In the genomic region with DNA sequence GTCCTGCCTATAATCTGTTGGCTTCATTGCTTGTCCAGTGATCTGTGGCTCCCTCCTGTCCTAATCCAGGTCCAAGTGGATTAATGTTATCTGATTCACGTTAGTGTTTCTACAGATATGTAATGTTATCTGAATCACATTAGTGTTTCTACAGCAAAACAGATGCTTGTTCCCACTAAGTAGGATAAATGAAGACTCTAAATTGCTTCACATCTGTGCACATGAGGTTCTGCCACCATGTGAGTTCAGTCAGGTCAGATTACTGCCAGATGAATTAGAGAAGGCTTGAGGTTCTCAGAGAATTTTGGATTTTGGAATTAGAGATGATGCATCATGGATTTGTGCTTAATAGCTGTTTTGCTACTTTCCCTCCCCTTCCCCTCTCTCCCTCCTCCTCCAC, we compare ENCODE assay signal across 20 cellular contexts. TPM values are rescaled to one million over a fixed set of nuclear protein-coding genes. Genes with fewer than 3 reads are reported as not detected.
DNase-seq lines count a peak whose midpoint lies in the region; TF ChIP-seq lines count a peak whose summit lies in the region.
"Had no signal": no experiment of that assay in that cellular context is flagged by ENCODE, and none has a peak within 500 bp of the region (broad histone marks: within the 10 kb centered on the region; RNA-seq: fewer than 3 reads in every experiment).

No MANE protein-coding gene starts in this region.

- intact Hi-C loops in cardiac septum (cut with DNase I), result no loop called here

- peaks cover 0 to 20% of the 10 kb centered on the region in 2 experiments; a peak in 1 of 4 replicates for H3K4me1 ChIP-seq in SK-N-SH (ENCODE audit: control insufficient read depth in 1 of 2, insufficient read depth in 2 of 2, low read depth in 1 of 2, low read length in 1 of 2)

- CTCF ChIA-PET in SK-N-SH (lab: Yijun Ruan, JAX), result interaction anchor here (0.6 kb wide), 1 partner anchor 52 kb away, joined by 3 read pairs; no protein-coding TSS in a partner anchor

- 26% methylated on average over 1 of the region's 1 CpG for WGBS in SK-N-SH (ENCODE audit: low lambda C conversion rate)

- H3K9ac ChIP-seq in SK-N-SH, result no peak overlapping the region

- no peaks in the 10 kb centered on the region for H4K20me1 ChIP-seq in SK-N-SH (ENCODE audit: insufficient read depth)

- POLR2A ChIA-PET in SK-N-SH (lab: Yijun Ruan, JAX), result no interaction called here

- H3K9me3 ChIP-seq in SK-N-SH, result no peaks in the 10 kb centered on the region
- H3K9me3 ChIP-seq: BE2C had no signal

- H3K4me2 ChIP-seq in SK-N-SH, result no peak overlapping the region

- H3K36me3 ChIP-seq in SK-N-SH (replicated peaks in 1 of 2; ENCODE audit: control insufficient read depth in 1 of 2, insufficient read depth in 2 of 2, low read length in 1 of 2), result no peaks in the 10 kb centered on the region
- H3K36me3 ChIP-seq: BE2C had no signal

- peaks cover 3% of the 10 kb centered on the region for H3F3A ChIP-seq in SK-N-SH (replicated peaks; ENCODE audit: insufficient read depth)

- no peak; the same call in 1 of the 2 replicates for TF ChIP-seq RAD21 in SK-N-SH (IDR thresholded peaks at IDR 0.05; ENCODE audit: low read length)

- no peaks in the 10 kb centered on the region for H3K9me2 ChIP-seq in SK-N-SH

- 0 out of 2 replicates have a peak, but pooled peaks cover 4% of the 10 kb centered on the region for H3K79me2 ChIP-seq in SK-N-SH (ENCODE audit: insufficient read depth)

- no peak overlapping the region for H2AFZ ChIP-seq in SK-N-SH (ENCODE audit: low read depth)

- peak; percentile 61 for DNase-seq in AG10803 (ENCODE audit: low read depth)
- DNase-seq in NCI-H1694 treated with DMSO at 0.1 percent for 48 hours (lab: John Stamatoyannopoulos, UW), result peak; percentile 33
- DNase-seq in SK-N-SH, result peak; percentile 69
- peak; percentile 45 to 77 for DNase-seq in foreskin fibroblast
- DNase-seq in cardiac septum (ENCODE audit: low spot score), result no peak
- no peak for DNase-seq in mucosa of gallbladder (ENCODE audit: low spot score)
- DNase-seq in stimulated activated CD4-positive, alpha-beta T cell treated with anti-CD3 and anti-CD28 coated beads, Interleukin-15, amount 100 ng/mL, for 24 hours, result no peak
- no peak for DNase-seq in ecto neural progenitor cell (ENCODE audit: low spot score)
- DNase-seq: BE2C; CD4-positive, CD25-positive, alpha-beta regulatory T cell; DMS79; NCI-H1417 treated with DMSO at 0.1 percent for 48 hours; NCI-H2029; NCI-H446 treated with DMSO at 0.1 percent for 48 hours; NCI-H748 treated with DMSO at 0.1 percent for 48 hours; OCI-M1; Right ventricle myocardium superior; T-cell had no signal

- no peaks in the 10 kb centered on the region for H3K27me3 ChIP-seq in SK-N-SH (ENCODE audit: insufficient read depth)
- H3K27me3 ChIP-seq: BE2C had no signal

- H3K4me3 ChIP-seq in AG10803 (ENCODE audit: low read length) (no peak overlapping the region), SK-N-SH (ENCODE audit: low read depth in 2 of 2, low read length in 1 of 2) (no peak overlapping the region), foreskin fibroblast (ENCODE audit: low read depth in 1 of 2, low read length in 2 of 2) (no peak overlapping the region)
- H3K4me3 ChIP-seq: SK-N-MC had no signal

- H3K27ac ChIP-seq in SK-N-SH (ENCODE audit: low read depth in 2 of 2, low read length in 1 of 2), result no peak overlapping the region
- H3K27ac ChIP-seq: 22Rv1, SK-N-MC had no signal

- peak in 1 of 2 experiments; percentile 86; a peak in 2 of 4 replicates for TF ChIP-seq EP300 in SK-N-SH (IDR thresholded peaks at IDR 0.05; ENCODE audit: borderline replicate concordance in 1 of 2, low read depth in 1 of 2, low read length in 1 of 2)

- TF ChIP-seq CTCF in AG10803 (conservative IDR thresholded peaks at IDR 0.05; ENCODE audit: low read length) (no peak), SK-N-SH (IDR thresholded peaks at IDR 0.05) (no peak), foreskin fibroblast (IDR thresholded peaks at IDR 0.05; ENCODE audit: low read depth, low read length) (no peak)

TF ChIP-seq in SK-N-SH, 30 proteins besides CTCF, POLR2A, EP300 and RAD21:
- TF ChIP-seq, protein P1, sequence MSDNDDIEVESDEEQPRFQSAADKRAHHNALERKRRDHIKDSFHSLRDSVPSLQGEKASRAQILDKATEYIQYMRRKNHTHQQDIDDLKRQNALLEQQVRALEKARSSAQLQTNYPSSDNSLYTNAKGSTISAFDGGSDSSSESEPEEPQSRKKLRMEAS (IDR thresholded peaks at IDR 0.05; ENCODE audit: low read depth), result no peak
- TF ChIP-seq NRF1 (IDR thresholded peaks at IDR 0.05; ENCODE audit: low read depth, low read length) (no peak), CHD2 (IDR thresholded peaks at IDR 0.05; ENCODE audit: low read length, partially characterized antibody) (peak; percentile 53), RXRA (IDR thresholded peaks at IDR 0.05; ENCODE audit: borderline replicate concordance, low read depth) (no peak), USF1 (IDR thresholded peaks at IDR 0.05; ENCODE audit: borderline replicate concordance, low read depth) (no peak), GATA2 (CRISPR knock-in tag; IDR thresholded peaks at IDR 0.05) (peak; percentile 91), MXI1 (IDR thresholded peaks at IDR 0.05; ENCODE audit: low read depth, low read length) (peak; percentile 59; the same call in 1 of the 2 replicates), YY1 (IDR thresholded peaks at IDR 0.05; ENCODE audit: low read depth) (no peak), SIN3A (IDR thresholded peaks at IDR 0.05; ENCODE audit: borderline replicate concordance, low read depth, low read length) (no peak), RCOR1 (IDR thresholded peaks at IDR 0.05; ENCODE audit: low read length) (peak; percentile 99), TEAD4 (IDR thresholded peaks at IDR 0.05; ENCODE audit: borderline replicate concordance, insufficient read depth) (no peak)
- TF ChIP-seq, protein P2, sequence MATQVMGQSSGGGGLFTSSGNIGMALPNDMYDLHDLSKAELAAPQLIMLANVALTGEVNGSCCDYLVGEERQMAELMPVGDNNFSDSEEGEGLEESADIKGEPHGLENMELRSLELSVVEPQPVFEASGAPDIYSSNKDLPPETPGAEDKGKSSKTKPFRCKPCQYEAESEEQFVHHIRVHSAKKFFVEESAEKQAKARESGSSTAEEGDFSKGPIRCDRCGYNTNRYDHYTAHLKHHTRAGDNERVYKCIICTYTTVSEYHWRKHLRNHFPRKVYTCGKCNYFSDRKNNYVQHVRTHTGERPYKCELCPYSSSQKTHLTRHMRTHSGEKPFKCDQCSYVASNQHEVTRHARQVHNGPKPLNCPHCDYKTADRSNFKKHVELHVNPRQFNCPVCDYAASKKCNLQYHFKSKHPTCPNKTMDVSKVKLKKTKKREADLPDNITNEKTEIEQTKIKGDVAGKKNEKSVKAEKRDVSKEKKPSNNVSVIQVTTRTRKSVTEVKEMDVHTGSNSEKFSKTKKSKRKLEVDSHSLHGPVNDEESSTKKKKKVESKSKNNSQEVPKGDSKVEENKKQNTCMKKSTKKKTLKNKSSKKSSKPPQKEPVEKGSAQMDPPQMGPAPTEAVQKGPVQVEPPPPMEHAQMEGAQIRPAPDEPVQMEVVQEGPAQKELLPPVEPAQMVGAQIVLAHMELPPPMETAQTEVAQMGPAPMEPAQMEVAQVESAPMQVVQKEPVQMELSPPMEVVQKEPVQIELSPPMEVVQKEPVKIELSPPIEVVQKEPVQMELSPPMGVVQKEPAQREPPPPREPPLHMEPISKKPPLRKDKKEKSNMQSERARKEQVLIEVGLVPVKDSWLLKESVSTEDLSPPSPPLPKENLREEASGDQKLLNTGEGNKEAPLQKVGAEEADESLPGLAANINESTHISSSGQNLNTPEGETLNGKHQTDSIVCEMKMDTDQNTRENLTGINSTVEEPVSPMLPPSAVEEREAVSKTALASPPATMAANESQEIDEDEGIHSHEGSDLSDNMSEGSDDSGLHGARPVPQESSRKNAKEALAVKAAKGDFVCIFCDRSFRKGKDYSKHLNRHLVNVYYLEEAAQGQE (IDR thresholded peaks at IDR 0.05; ENCODE audit: low read depth, low read length), result no peak

RNA-seq across cellular contexts. Expression of gene DISC1, which starts 13.2 kb away (rescaled TPM):
- polyA plus RNA-seq in SK-N-SH (2012; rRNA removed), result 1.7 and 2.1 TPM in 2 replicates
- 1.6 and 2.0 TPM in 2 replicates for polyA plus RNA-seq in SK-N-SH (2012; cell fraction: cytosol; rRNA removed)
- polyA plus RNA-seq in SK-N-SH (2012; cell fraction: nucleus; rRNA removed), result 2.4 and 4.4 TPM in 2 replicates
- total RNA-seq in cardiac septum (5.5 TPM), mucosa of gallbladder (10.8 TPM)

Comparison
In these comparisons a context has a peak if more than half of its experiments do, and no peak if none do; other contexts are left out.
1. DNase-seq: peak in AG10803 (single experiment), NCI-H1694 treated with DMSO at 0.1 percent for 48 hours (single experiment), SK-N-SH (single experiment) and foreskin fibroblast (2 of 2); none in cardiac septum (single experiment), mucosa of gallbladder (single experiment), stimulated activated CD4-positive, alpha-beta T cell treated with anti-CD3 and anti-CD28 coated beads, Interleukin-15, amount 100 ng/mL, for 24 hours (single experiment) and ecto neural progenitor cell (single experiment).